ENCODE assay signal across 17 cellular contexts in the genomic region with DNA sequence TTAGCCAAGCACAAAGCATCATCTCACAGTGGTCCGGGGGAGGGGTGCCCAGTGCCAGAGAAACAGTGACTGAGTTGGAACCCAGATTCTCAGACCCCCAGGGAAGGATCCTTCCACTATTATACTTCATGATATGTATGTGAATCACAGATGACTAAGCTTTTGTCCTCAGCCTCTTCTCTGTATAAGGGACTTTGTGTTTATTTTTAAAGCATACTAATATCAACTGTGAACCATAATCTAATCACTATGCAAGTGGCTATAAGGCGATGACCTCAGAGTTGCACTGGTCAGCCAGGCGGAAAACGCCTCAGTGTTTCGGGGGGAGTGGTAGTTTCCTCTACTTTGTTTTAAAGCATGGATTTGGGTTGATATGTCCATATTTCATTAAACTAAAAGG.
A peak's percentile ranks its signal among the peaks of the same experiment; 100 is the strongest.
DNase-seq lines count a peak whose midpoint lies in the region; ATAC-seq, FAIRE-seq and TF ChIP-seq lines count a peak whose summit lies in the region.
"Had no signal": no experiment of that assay in that cellular context is flagged by ENCODE, and none has a peak within 500 bp of the region (broad histone marks: within the 10 kb centered on the region; RNA-seq: fewer than 3 reads in every experiment).

No MANE protein-coding gene starts in this region.

- in situ Hi-C loops in HepG2 (cut with HindIII; ENCODE audit: extremely low pct_ligation_motif_present, low pct_unique_long_range_greater_than_20kb): no loop called here

- H3K36me3 ChIP-seq in HepG2 (replicated peaks in 1 of 2; ENCODE audit: control insufficient read depth in 1 of 2, insufficient read depth in 2 of 2, low read length in 2 of 2): no peaks in the 10 kb centered on the region

- BruUV-seq in HepG2 (replicated peaks; lab: Mats Ljungman, UMichigan): no TSS peak

- intact Hi-C loops in HepG2 (cut with micrococcal nuclease; ENCODE audit: unreplicated experiment): loop anchor here (10.0 kb wide), 1 partner anchor 161 kb away; a partner anchor contains a TSS

- peak; percentile 51 for DNase-seq in AG08396 (ENCODE audit: low spot score)
- DNase-seq in M059J (ENCODE audit: low read depth): peak; percentile 82
- peak; percentile 44 for DNase-seq in choroid plexus epithelial cell (ENCODE audit: low read depth)
- no peak for DNase-seq in HepG2 (ENCODE audit: low spot score)
- no peak for DNase-seq in stimulated activated CD4-positive, alpha-beta T cell treated with anti-CD3 and anti-CD28 coated beads, Interleukin-4, amount 100 ng/mL, for 4 hours
- DNase-seq in NCI-H526 treated with DMSO at 0.1 percent for 48 hours (lab: John Stamatoyannopoulos, UW): no peak
- no peak for DNase-seq in NCI-H1092 treated with DMSO at 0.1 percent for 48 hours (lab: John Stamatoyannopoulos, UW)
- DNase-seq: activated CD4-positive, alpha-beta memory T cell treated with anti-CD3 and anti-CD28 coated beads for 36 hours; activated naive CD4-positive, alpha-beta T cell treated with anti-CD3 and anti-CD28 coated beads for 36 hours; CD4-positive, CD25-positive, alpha-beta regulatory T cell; left colon; NCI-H774; stimulated activated CD4-positive, alpha-beta T cell treated with anti-CD3 and anti-CD28 coated beads, Interleukin-4, amount 100 ng/mL, for 24 hours; T-cell had no signal

- H3K27me3 ChIP-seq in HepG2 (ENCODE audit: control insufficient read depth in 1 of 2, insufficient read depth in 2 of 2, low read length in 2 of 2): no peaks in the 10 kb centered on the region

- TF ChIP-seq EP300 in HepG2 (IDR thresholded peaks at IDR 0.05; ENCODE audit: low read depth in 2 of 2, low read length in 2 of 2): no peak
- TF ChIP-seq EP300 in HepG2 (CRISPR knock-in tag; IDR thresholded peaks at IDR 0.05; ENCODE audit: borderline replicate concordance): no peak

- no peak overlapping the region for H3K9ac ChIP-seq in HepG2 (ENCODE audit: insufficient read depth, low read depth, low read length)
- H3K9ac ChIP-seq: parathyroid adenoma had no signal

- ATAC-seq in HepG2: no peak
- ATAC-seq in GM18517 (IDR thresholded peaks at IDR 0.05; ENCODE audit: unreplicated experiment): no peak
- ATAC-seq: left colon, T-cell had no signal

- TF ChIP-seq CTCF in choroid plexus epithelial cell (conservative IDR thresholded peaks at IDR 0.05; ENCODE audit: low read depth, low read length): no peak
- TF ChIP-seq CTCF in HepG2 (CRISPR knock-in tag; IDR thresholded peaks at IDR 0.05): no peak

- H3K9me3 ChIP-seq in HepG2 (ENCODE audit: low read length): no peaks in the 10 kb centered on the region

- CTCF ChIA-PET in HepG2 (lab: Yijun Ruan, JAX; ENCODE audit: low intra/inter-chr PET ratio, low total read pairs): no interaction called here

- no peaks in the 10 kb centered on the region for H4K20me1 ChIP-seq in HepG2 (ENCODE audit: insufficient read depth, low read length)

- WGBS in HepG2 (ENCODE audit: low lambda C conversion rate): 95% methylated on average over 5 of the region's 5 CpGs

- TF ChIP-seq RAD21 in HepG2 (CRISPR knock-in tag; IDR thresholded peaks at IDR 0.05): no peak

- no peak overlapping the region for H2AFZ ChIP-seq in HepG2 (ENCODE audit: low read length)
- H2AFZ ChIP-seq: parathyroid adenoma had no signal

- H3K4me1 ChIP-seq in HepG2 (ENCODE audit: insufficient read depth, low read length): peaks cover 47% of the 10 kb centered on the region
- H3K4me1 ChIP-seq: parathyroid adenoma had no signal

- H3K79me2 ChIP-seq in HepG2 (ENCODE audit: insufficient read depth, low read length): no peaks in the 10 kb centered on the region
- H3K79me2 ChIP-seq: parathyroid adenoma had no signal

- FAIRE-seq in HepG2 (lab: Jason Lieb, UNC): no peak
- FAIRE-seq: GM19239 had no signal

- H3K4me2 ChIP-seq in HepG2 (ENCODE audit: low read depth, low read length): no peak overlapping the region

- H3K27ac ChIP-seq in HepG2 (ENCODE audit: extremely low read length, insufficient read depth, low read length): peak overlapping the region; percentile 50
- H3K27ac ChIP-seq: parathyroid adenoma had no signal

- H3K4me3 ChIP-seq in choroid plexus epithelial cell (ENCODE audit: low read depth, low read length) (peak overlapping the region; percentile 14), HepG2 (replicated peaks in 1 of 3; ENCODE audit: insufficient read depth in 1 of 3, low read depth in 2 of 3, low read length in 3 of 3) (no peak overlapping the region)

- no peak for TF ChIP-seq POLR2A in HepG2 (IDR thresholded peaks at IDR 0.05; ENCODE audit: insufficient read depth in 1 of 2, low read depth in 2 of 2, low read length in 2 of 2)

- POLR2A ChIA-PET in HepG2 (lab: Yijun Ruan, JAX): no interaction called here

TF ChIP-seq in HepG2, 621 proteins besides CTCF, POLR2A, EP300 and RAD21:
- no peak for TF ChIP-seq ELF3 (CRISPR knock-in tag; IDR thresholded peaks at IDR 0.05)
- TF ChIP-seq ZNF30 (CRISPR knock-in tag; IDR thresholded peaks at IDR 0.05): no peak
- TF ChIP-seq, protein P1, sequence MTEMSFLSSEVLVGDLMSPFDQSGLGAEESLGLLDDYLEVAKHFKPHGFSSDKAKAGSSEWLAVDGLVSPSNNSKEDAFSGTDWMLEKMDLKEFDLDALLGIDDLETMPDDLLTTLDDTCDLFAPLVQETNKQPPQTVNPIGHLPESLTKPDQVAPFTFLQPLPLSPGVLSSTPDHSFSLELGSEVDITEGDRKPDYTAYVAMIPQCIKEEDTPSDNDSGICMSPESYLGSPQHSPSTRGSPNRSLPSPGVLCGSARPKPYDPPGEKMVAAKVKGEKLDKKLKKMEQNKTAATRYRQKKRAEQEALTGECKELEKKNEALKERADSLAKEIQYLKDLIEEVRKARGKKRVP (CRISPR knock-in tag; IDR thresholded peaks at IDR 0.05): no peak
- no peak for TF ChIP-seq ZNF709 (CRISPR knock-in tag; IDR thresholded peaks at IDR 0.05)
- TF ChIP-seq CC2D1A (CRISPR knock-in tag; IDR thresholded peaks at IDR 0.05): no peak
- TF ChIP-seq, protein P2, sequence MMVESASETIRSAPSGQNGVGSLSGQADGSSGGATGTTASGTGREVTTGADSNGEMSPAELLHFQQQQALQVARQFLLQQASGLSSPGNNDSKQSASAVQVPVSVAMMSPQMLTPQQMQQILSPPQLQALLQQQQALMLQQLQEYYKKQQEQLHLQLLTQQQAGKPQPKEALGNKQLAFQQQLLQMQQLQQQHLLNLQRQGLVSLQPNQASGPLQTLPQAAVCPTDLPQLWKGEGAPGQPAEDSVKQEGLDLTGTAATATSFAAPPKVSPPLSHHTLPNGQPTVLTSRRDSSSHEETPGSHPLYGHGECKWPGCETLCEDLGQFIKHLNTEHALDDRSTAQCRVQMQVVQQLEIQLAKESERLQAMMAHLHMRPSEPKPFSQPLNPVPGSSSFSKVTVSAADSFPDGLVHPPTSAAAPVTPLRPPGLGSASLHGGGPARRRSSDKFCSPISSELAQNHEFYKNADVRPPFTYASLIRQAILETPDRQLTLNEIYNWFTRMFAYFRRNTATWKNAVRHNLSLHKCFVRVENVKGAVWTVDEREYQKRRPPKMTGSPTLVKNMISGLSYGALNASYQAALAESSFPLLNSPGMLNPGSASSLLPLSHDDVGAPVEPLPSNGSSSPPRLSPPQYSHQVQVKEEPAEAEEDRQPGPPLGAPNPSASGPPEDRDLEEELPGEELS (CRISPR knock-in tag; IDR thresholded peaks at IDR 0.05): no peak

Comparison
In these comparisons a context has a peak if more than half of its experiments do, and no peak if none do; other contexts are left out.
1. DNase-seq: peak in AG08396 (single experiment), M059J (single experiment) and choroid plexus epithelial cell (single experiment); none in HepG2 (single experiment), stimulated activated CD4-positive, alpha-beta T cell treated with anti-CD3 and anti-CD28 coated beads, Interleukin-4, amount 100 ng/mL, for 4 hours (0 of 2), NCI-H526 treated with DMSO at 0.1 percent for 48 hours (single experiment) and NCI-H1092 treated with DMSO at 0.1 percent for 48 hours (single experiment).